Comparison of ENCODE assay signal across 10 cellular contexts in genomic region chr22:39012525-39013516, GRCh38. TPM values are rescaled to one million over a fixed set of nuclear protein-coding genes. Genes with fewer than 3 reads are reported as not detected.
DNase-seq lines count a peak whose midpoint lies in the region; ATAC-seq and TF ChIP-seq lines count a peak whose summit lies in the region.
"Had no signal": no experiment of that assay in that cellular context is flagged by ENCODE, and none has a peak within 500 bp of the region (broad histone marks: within the 10 kb centered on the region; RNA-seq: fewer than 3 reads in every experiment).

No MANE protein-coding gene starts in this region.

- TF ChIP-seq CTCF in cardiac muscle cell (IDR thresholded peaks at IDR 0.05; ENCODE audit: low read depth, low read length) (no peak), heart right ventricle (IDR thresholded peaks at IDR 0.05) (no peak), fibroblast of pulmonary artery (IDR thresholded peaks at IDR 0.05; ENCODE audit: low read length, missing control alignments) (no peak), transverse colon (IDR thresholded peaks at IDR 0.05) (no peak)

- H3K27me3 ChIP-seq in cardiac muscle cell (no peaks in the 10 kb centered on the region), heart right ventricle (no peaks in the 10 kb centered on the region), transverse colon (no peaks in the 10 kb centered on the region)

- WGBS in heart right ventricle, 2 donors, result 87% methylated on average over 29 of the region's 29 CpGs
- WGBS in transverse colon (ENCODE audit: low coverage in 1 of 2), 2 donors, result 86 to 89% methylated on average over 27 to 29 of the region's 29 CpGs

- no peak for TF ChIP-seq POLR2A in transverse colon (IDR thresholded peaks at IDR 0.05)

- H3K4me3 ChIP-seq in cardiac muscle cell (no peak overlapping the region), heart right ventricle (no peak overlapping the region), fibroblast of pulmonary artery (replicated peaks; ENCODE audit: low read depth, low read length) (no peak overlapping the region), transverse colon (no peak overlapping the region)

- intact Hi-C loops in heart right ventricle (cut with DNase I) (loop anchor here in 1 of 10 donors (10.0 kb wide), 1 partner anchor 102 kb away; no protein-coding TSS in a partner anchor), transverse colon (cut with DNase I; ENCODE audit: low total_unique reads) (no loop called here)

- H3K36me3 ChIP-seq in cardiac muscle cell, result no peaks in the 10 kb centered on the region
- peaks cover 0 to 1% (median 0%) of the 10 kb centered on the region in 9 donors for H3K36me3 ChIP-seq in heart right ventricle
- H3K36me3 ChIP-seq in transverse colon, result no peaks in the 10 kb centered on the region

- in situ Hi-C loops in transverse colon (cut with MboI; ENCODE audit: low pct_ligation_motif_present in 1 of 4, low pct_unique_long_range_greater_than_20kb in 1 of 4, low sequenced_read_pairs in 3 of 4), result loop anchor here in 2 of 4 donors (25.0 kb wide), 2 partner anchors 99 to 299 kb away; partner anchors contain the start of gene RPL3 (in 2 of the 2)

- H3K9me3 ChIP-seq in cardiac muscle cell (ENCODE audit: low read depth) (no peaks in the 10 kb centered on the region), heart right ventricle (no peaks in the 10 kb centered on the region), transverse colon (no peaks in the 10 kb centered on the region)

- peak overlapping the region; percentile 89 for H3K27ac ChIP-seq in cardiac muscle cell
- H3K27ac ChIP-seq in heart right ventricle, result no peak overlapping the region
- H3K27ac ChIP-seq in transverse colon, result peak overlapping the region in 3 of 4 donors; percentile 88 to 94 (median 88)

- DNase-seq in cardiac muscle cell (ENCODE audit: low read depth in 1 of 2, low spot score in 1 of 2), result peak in 1 of 2 donors; percentile 21
- DNase-seq in heart right ventricle, result no peak
- DNase-seq in fibroblast of pulmonary artery (ENCODE audit: low read depth), result peak; percentile 16
- no peak for DNase-seq in transverse colon
- DNase-seq in NOMO-1 treated with dmso at 0.1 percent for 144 hours (lab: John Stamatoyannopoulos, UW; ENCODE audit: unreplicated experiment), result no peak
- DNase-seq: activated CD4-positive, alpha-beta T cell treated with anti-CD3 and anti-CD28 coated beads, Interleukin-2, amount 50 U/mL, for 4 hours; NCI-H1105 treated with DMSO at 0.1 percent for 48 hours; NCI-H526 had no signal

- TF ChIP-seq EP300 in transverse colon (IDR thresholded peaks at IDR 0.05; ENCODE audit: low read depth), result no peak

- no peak for ATAC-seq in heart right ventricle
- ATAC-seq in GM21423 (IDR thresholded peaks at IDR 0.05; ENCODE audit: unreplicated experiment), result no peak

- peaks cover 24% of the 10 kb centered on the region for H3K4me1 ChIP-seq in cardiac muscle cell (ENCODE audit: low read depth)
- peaks cover 0 to 27% (median 16%) of the 10 kb centered on the region in 9 donors for H3K4me1 ChIP-seq in heart right ventricle
- H3K4me1 ChIP-seq in transverse colon, result peaks cover 4 to 21% (median 14%) of the 10 kb centered on the region in 4 donors

RNA-seq across cellular contexts. Expression of gene APOBEC3C, which starts 1.2 kb away (rescaled TPM):
- total RNA-seq in cardiac muscle cell (12.8 and 15.7 TPM in 2 replicates), heart right ventricle (10 to 100 TPM; 23.2 to 43.3 (median 25.7) TPM), transverse colon (1 to 10 TPM; 1.2 to 9.1 (median 7.5) TPM)
- polyA plus RNA-seq in cardiac muscle cell (71.7 and 84.0 TPM in 2 replicates), heart right ventricle (10 to 100 TPM in 1 of 2 donors, 1 to 10 TPM in 1; 9.8 to 17.2 TPM)

RNA-seq across cellular contexts. Expression of gene APOBEC3D, which starts 8.1 kb away (rescaled TPM):
- total RNA-seq in cardiac muscle cell, result 2.0 and 4.3 TPM in 2 replicates
- 0.99 and 1.3 TPM in 2 replicates for polyA plus RNA-seq in cardiac muscle cell
- 1 to 10 TPM in 6 of 10 donors, under 1 TPM in 4; 0.55 to 2.7 (median 1.1) TPM for total RNA-seq in heart right ventricle
- 1 to 10 TPM in 1 of 2 donors, under 1 TPM in 1; 0.52 to 2.1 TPM for polyA plus RNA-seq in heart right ventricle
- 1 to 10 TPM; 2.0 to 6.4 (median 4.2) TPM for total RNA-seq in transverse colon
- total RNA-seq: myocyte had no signal

RNA-seq across cellular contexts. Expression of gene APOBEC3F, which starts 27.8 kb away (rescaled TPM):
- total RNA-seq in cardiac muscle cell (11.8 and 12.9 TPM in 2 replicates), heart right ventricle (10 to 100 TPM in 1 of 10 donors, 1 to 10 TPM in 9; 2.9 to 10.2 (median 5.1) TPM), transverse colon (1 to 10 TPM in 3 of 4 donors, not detected in 1; 2.6 to 6.8 (median 4.8) TPM)
- polyA plus RNA-seq in cardiac muscle cell (24.2 and 25.0 TPM in 2 replicates), heart right ventricle (10 to 100 TPM in 1 of 2 donors, 1 to 10 TPM in 1; 1.3 to 11.6 TPM)

RNA-seq across cellular contexts. Expression of gene APOBEC3B, which starts 30.7 kb away (rescaled TPM):
- total RNA-seq in cardiac muscle cell, result 1.1 and 6.5 TPM in 2 replicates
- 6.8 and 9.4 TPM in 2 replicates for polyA plus RNA-seq in cardiac muscle cell
- total RNA-seq in heart right ventricle, result 1 to 10 TPM in 7 of 10 donors, under 1 TPM in 3; 0.55 to 6.4 (median 1.3) TPM
- polyA plus RNA-seq in heart right ventricle, result under 1 TPM; 0.29 to 0.77 TPM
- 10 to 100 TPM in 2 of 4 donors, 1 to 10 TPM in 1, not detected in 1; 7.8 to 15.3 (median 10.9) TPM for total RNA-seq in transverse colon

RNA-seq across cellular contexts. Expression of gene APOBEC3A, which starts 55.4 kb away (rescaled TPM):
- total RNA-seq in cardiac muscle cell (0.18 TPM in 1 of 2 replicates, not detected in the other), heart right ventricle (1 to 10 TPM in 5 of 10 donors, under 1 TPM in 4, not detected in 1; 0.20 to 5.6 (median 1.0) TPM), transverse colon (1 to 10 TPM in 2 of 4 donors, not detected in 2; 2.7 to 3.0 TPM)
- polyA plus RNA-seq in cardiac muscle cell (not detected in 2 replicates), heart right ventricle (under 1 TPM in 1 of 2 donors, not detected in 1; 0.22 TPM)
- total RNA-seq: myocyte had no signal

Comparison
In these comparisons a context has a peak if more than half of its experiments do, and no peak if none do; other contexts are left out.
1. H3K27ac ChIP-seq: peak in cardiac muscle cell (single experiment) and transverse colon (3 of 4); none in heart right ventricle (0 of 10).